ENCODE assay signal across 9 cellular contexts in genomic region chr19:50606059-50606833, GRCh38. TPM values are rescaled to one million over a fixed set of nuclear protein-coding genes. Genes with fewer than 3 reads are reported as not detected.
DNase-seq lines count a peak whose midpoint lies in the region; ATAC-seq and TF ChIP-seq lines count a peak whose summit lies in the region.
"Not testable (repeated sequence)": the region's sequence is repeated elsewhere in the genome, so short reads cannot be mapped to it uniquely, and the experiment has no call there.
"Had no signal": no experiment of that assay in that cellular context is flagged by ENCODE, and none has a peak within 500 bp of the region (broad histone marks: within the 10 kb centered on the region; RNA-seq: fewer than 3 reads in every experiment).

No MANE protein-coding gene starts in this region.

- WGBS in SK-N-SH (ENCODE audit: low lambda C conversion rate) = 47% methylated on average over 26 of the region's 58 CpGs
- 36% methylated on average over 9 of the region's 58 CpGs; no CpG with 5 or more reads in 1 of the 2 donors for WGBS in gastroesophageal sphincter (ENCODE audit: low coverage in 1 of 2), 2 donors
- WGBS in upper lobe of left lung, 2 donors = 41 to 53% methylated on average over 23 to 53 of the region's 58 CpGs

- peak; percentile 41 for ATAC-seq in gastroesophageal sphincter
- peak; percentile 72 for ATAC-seq in left lung
- peak; percentile 41 to 54 for ATAC-seq in upper lobe of left lung (ENCODE audit: low FRiP score in 2 of 2)

- H3K36me3 Mint-ChIP-seq in activated naive CD8-positive, alpha-beta T cell treated with anti-CD3 and anti-CD28 coated beads for 36 hours; progenitor cell of endocrine pancreas (ENCODE audit: insufficient read depth): not testable (repeated sequence)

- not testable (repeated sequence) for H3K4me1 ChIP-seq in SK-N-SH (ENCODE audit: control insufficient read depth in 1 of 2, insufficient read depth in 2 of 2, low read depth in 1 of 2, low read length in 1 of 2); left lung
- H3K4me1 ChIP-seq in gastroesophageal sphincter = peaks cover 0 to 16% (median 0%) of the 10 kb centered on the region in 3 donors
- H3K4me1 ChIP-seq in upper lobe of left lung = peaks cover 0 to 11% (median 0%) of the 10 kb centered on the region in 4 donors

- H3K9me3 Mint-ChIP-seq in activated naive CD8-positive, alpha-beta T cell treated with anti-CD3 and anti-CD28 coated beads for 36 hours = peaks cover 11% of the 10 kb centered on the region
- not testable (repeated sequence) for H3K9me3 Mint-ChIP-seq in progenitor cell of endocrine pancreas (ENCODE audit: low read depth)

- H3K4me3 ChIP-seq in SK-N-SH (ENCODE audit: low read depth in 2 of 2, low read length in 1 of 2) (peak overlapping the region in 1 of 2 experiments; percentile 30; a peak in 1 of 4 replicates), gastroesophageal sphincter (peak overlapping the region in 1 of 2 donors; percentile 18), upper lobe of left lung (peak overlapping the region in 1 of 4 donors; percentile 5)
- not testable (repeated sequence) for H3K4me3 ChIP-seq in left lung

- intact Hi-C loops in left lung (cut with DNase I) = not testable (repeated sequence)

- H3K27me3 Mint-ChIP-seq in activated naive CD8-positive, alpha-beta T cell treated with anti-CD3 and anti-CD28 coated beads for 36 hours = peaks cover 71% of the 10 kb centered on the region
- peaks cover 62% of the 10 kb centered on the region for H3K27me3 Mint-ChIP-seq in progenitor cell of endocrine pancreas

- not testable (repeated sequence) for H3K9ac ChIP-seq in SK-N-SH

- DNase-seq in GDM1 (lab: John Stamatoyannopoulos, UW) (peak; percentile 22), MV-4-11 (lab: John Stamatoyannopoulos, UW) (peak; percentile 32), SK-N-SH (peak; percentile 67), upper lobe of left lung (peak in 1 of 2 donors; percentile 80)
- not testable (repeated sequence) for DNase-seq in activated naive CD8-positive, alpha-beta T cell treated with anti-CD3 and anti-CD28 coated beads for 36 hours; left lung; progenitor cell of endocrine pancreas (ENCODE audit: low spot score, unreplicated experiment)

- peaks cover 11% of the 10 kb centered on the region; the same call in 1 of the 2 replicates for H3K27me3 ChIP-seq in SK-N-SH (ENCODE audit: insufficient read depth)
- peaks cover 74% of the 10 kb centered on the region for H3K27me3 ChIP-seq in gastroesophageal sphincter
- peaks cover 0 to 67% of the 10 kb centered on the region in 2 donors for H3K27me3 ChIP-seq in left lung
- H3K27me3 ChIP-seq in upper lobe of left lung = not testable (repeated sequence)

- CTCF ChIA-PET in SK-N-SH (lab: Yijun Ruan, JAX) = interaction anchor here (0.9 to 3.2 kb wide), 5 partner anchors 63 to 178 kb away, joined by 4 to 14 read pairs (median 6); no protein-coding TSS in a partner anchor

- H2AFZ ChIP-seq in SK-N-SH (ENCODE audit: low read depth) = peak overlapping the region; percentile 65; the same call in 1 of the 2 replicates

- TF ChIP-seq EP300 in SK-N-SH (IDR thresholded peaks at IDR 0.05; ENCODE audit: borderline replicate concordance in 1 of 2, low read depth in 1 of 2, low read length in 1 of 2); gastroesophageal sphincter (IDR thresholded peaks at IDR 0.05); upper lobe of left lung (IDR thresholded peaks at IDR 0.05): not testable (repeated sequence)

- H3K79me2 ChIP-seq in SK-N-SH (ENCODE audit: insufficient read depth) = not testable (repeated sequence)

- POLR2A ChIA-PET in SK-N-SH (lab: Yijun Ruan, JAX) = interaction anchor here (0.5 kb wide), 1 partner anchor 177 kb away, joined by 3 read pairs; no protein-coding TSS in a partner anchor

- not testable (repeated sequence) for H3K36me3 ChIP-seq in SK-N-SH (replicated peaks in 1 of 2; ENCODE audit: control insufficient read depth in 1 of 2, insufficient read depth in 2 of 2, low read length in 1 of 2); gastroesophageal sphincter; left lung; upper lobe of left lung

- not testable (repeated sequence) for H3F3A ChIP-seq in SK-N-SH (replicated peaks; ENCODE audit: insufficient read depth)

- not testable (repeated sequence) for TF ChIP-seq RAD21 in SK-N-SH (IDR thresholded peaks at IDR 0.05; ENCODE audit: low read length)

- H4K20me1 ChIP-seq in SK-N-SH (ENCODE audit: insufficient read depth) = not testable (repeated sequence)

- H3K4me1 Mint-ChIP-seq in activated naive CD8-positive, alpha-beta T cell treated with anti-CD3 and anti-CD28 coated beads for 36 hours; progenitor cell of endocrine pancreas (ENCODE audit: low read depth): not testable (repeated sequence)

- H3K4me2 ChIP-seq in SK-N-SH = not testable (repeated sequence)

- peak overlapping the region; percentile 36 for H3K4me3 Mint-ChIP-seq in activated naive CD8-positive, alpha-beta T cell treated with anti-CD3 and anti-CD28 coated beads for 36 hours
- peak overlapping the region; percentile 9 for H3K4me3 Mint-ChIP-seq in progenitor cell of endocrine pancreas (ENCODE audit: low read depth)

- not testable (repeated sequence) for H3K27ac Mint-ChIP-seq in activated naive CD8-positive, alpha-beta T cell treated with anti-CD3 and anti-CD28 coated beads for 36 hours; progenitor cell of endocrine pancreas

- not testable (repeated sequence) for TF ChIP-seq POLR2A in gastroesophageal sphincter (IDR thresholded peaks at IDR 0.05); upper lobe of left lung (IDR thresholded peaks at IDR 0.05)

- H3K27ac ChIP-seq in SK-N-SH (ENCODE audit: low read depth in 2 of 2, low read length in 1 of 2); gastroesophageal sphincter; left lung; upper lobe of left lung: not testable (repeated sequence)

- TF ChIP-seq CTCF in SK-N-SH (IDR thresholded peaks at IDR 0.05) (peak; percentile 48), progenitor cell of endocrine pancreas (IDR thresholded peaks at IDR 0.05; ENCODE audit: unreplicated experiment) (peak; percentile 32), upper lobe of left lung (IDR thresholded peaks at IDR 0.05) (peak in 2 of 6 experiments; percentile 5 to 47)
- not testable (repeated sequence) for TF ChIP-seq CTCF in gastroesophageal sphincter (IDR thresholded peaks at IDR 0.05); left lung (IDR thresholded peaks at IDR 0.05)

- not testable (repeated sequence) for H3K9me2 ChIP-seq in SK-N-SH

- H3K9me3 ChIP-seq in SK-N-SH, gastroesophageal sphincter, left lung, upper lobe of left lung: not testable (repeated sequence)

TF ChIP-seq in SK-N-SH, 30 proteins besides CTCF, POLR2A, EP300 and RAD21:
- TF ChIP-seq RFX5 (IDR thresholded peaks at IDR 0.05; ENCODE audit: low read length) = peak; percentile 96
- TF ChIP-seq CHD2 (IDR thresholded peaks at IDR 0.05; ENCODE audit: low read length, partially characterized antibody) = peak; percentile 76
- peak; percentile 66; the same call in 1 of the 2 replicates for TF ChIP-seq ZBTB33 (IDR thresholded peaks at IDR 0.05; ENCODE audit: borderline replicate concordance, low read depth)

RNA-seq across cellular contexts. Expression of gene SYT3, which starts 33.4 kb away (rescaled TPM):
- 0.52 and 0.94 TPM in 2 replicates for polyA plus RNA-seq in SK-N-SH (2012; rRNA removed)
- 0.39 and 0.76 TPM in 2 replicates for polyA plus RNA-seq in SK-N-SH (2012; cell fraction: cytosol; rRNA removed)
- polyA plus RNA-seq in SK-N-SH (2012; cell fraction: nucleus; rRNA removed) = 1.4 and 1.7 TPM in 2 replicates
- 1 to 10 TPM; 1.4 to 1.9 TPM for total RNA-seq in activated naive CD8-positive, alpha-beta T cell treated with anti-CD3 and anti-CD28 coated beads for 36 hours
- under 1 TPM in 1 of 4 donors, not detected in 3; 0.42 TPM for total RNA-seq in gastroesophageal sphincter
- 1 to 10 TPM in 1 of 2 donors, under 1 TPM in 1; 0.12 to 1.5 TPM for total RNA-seq in left lung
- total RNA-seq in progenitor cell of endocrine pancreas = 0.91 and 1.8 TPM in 2 replicates
- total RNA-seq in upper lobe of left lung = 1 to 10 TPM in 3 of 6 donors, under 1 TPM in 2, not detected in 1; 0.67 to 3.6 (median 1.4) TPM

RNA-seq across cellular contexts. Expression of gene LRRC4B, which starts 38.0 kb away (rescaled TPM):
- 5.4 and 6.9 TPM in 2 replicates for polyA plus RNA-seq in SK-N-SH (2012; rRNA removed)
- polyA plus RNA-seq in SK-N-SH (2012; cell fraction: cytosol; rRNA removed) = 2.5 and 6.5 TPM in 2 replicates
- polyA plus RNA-seq in SK-N-SH (2012; cell fraction: nucleus; rRNA removed) = 5.2 and 6.2 TPM in 2 replicates
- not detected for total RNA-seq in activated naive CD8-positive, alpha-beta T cell treated with anti-CD3 and anti-CD28 coated beads for 36 hours
- total RNA-seq in gastroesophageal sphincter (1 to 10 TPM; 5.0 to 9.3 (median 7.6) TPM), left lung (1 to 10 TPM; 2.8 to 3.2 TPM), progenitor cell of endocrine pancreas (1.0 and 1.2 TPM in 2 replicates), upper lobe of left lung (1 to 10 TPM in 4 of 6 donors, under 1 TPM in 2; 0.69 to 5.1 (median 1.7) TPM)
- total RNA-seq: CD8-positive, alpha-beta memory T cell had no signal
- polyA plus RNA-seq: CD8-positive, alpha-beta memory T cell had no signal

RNA-seq across cellular contexts. Expression of gene C19orf81, which starts 43.0 kb away (rescaled TPM):
- 3.4 and 5.7 TPM in 2 replicates for polyA plus RNA-seq in SK-N-SH (2012; rRNA removed)
- 2.5 and 3.1 TPM in 2 replicates for polyA plus RNA-seq in SK-N-SH (2012; cell fraction: cytosol; rRNA removed)
- polyA plus RNA-seq in SK-N-SH (2012; cell fraction: nucleus; rRNA removed) = 5.3 and 15.2 TPM in 2 replicates
- total RNA-seq in activated naive CD8-positive, alpha-beta T cell treated with anti-CD3 and anti-CD28 coated beads for 36 hours = 1 to 10 TPM; 2.6 to 2.9 TPM
- total RNA-seq in gastroesophageal sphincter (not detected), left lung (1 to 10 TPM in 1 of 2 donors, not detected in 1; 2.2 TPM), progenitor cell of endocrine pancreas (5.6 and 8.6 TPM in 2 replicates), upper lobe of left lung (10 to 100 TPM in 1 of 6 donors, 1 to 10 TPM in 4, not detected in 1; 1.7 to 24.4 (median 3.1) TPM)
- total RNA-seq: CD8-positive, alpha-beta memory T cell had no signal
- polyA plus RNA-seq: CD8-positive, alpha-beta memory T cell had no signal
